ENCODE assay signal across 8 cellular contexts in genomic region chr13:29936051-29936813, GRCh38.
DNase-seq lines count a peak whose midpoint lies in the region; ATAC-seq and TF ChIP-seq lines count a peak whose summit lies in the region.

No MANE protein-coding gene starts in this region.

- no peaks in the 10 kb centered on the region for H3K4me1 ChIP-seq in uterus

- peak in 2 of 3 experiments; percentile 48 to 57 for DNase-seq in NCI-H1417 (lab: John Stamatoyannopoulos, UW)
- DNase-seq in NCI-H1417 treated with DMSO at 0.1 percent for 48 hours (lab: John Stamatoyannopoulos, UW), result no peak
- peak; percentile 70 for DNase-seq in activated effector memory CD4-positive, alpha-beta T cell treated with anti-CD3 and anti-CD28 coated beads, Interleukin-2, amount 50 U/mL, for 16 hours
- DNase-seq in progenitor cell of endocrine pancreas (ENCODE audit: low spot score, unreplicated experiment), result peak; percentile 10
- no peak for DNase-seq in ACHN
- DNase-seq in MG63, result no peak
- DNase-seq in uterus, result no peak

- no peak overlapping the region for H3K4me3 ChIP-seq in MG63
- no peak overlapping the region for H3K4me3 ChIP-seq in uterus

- ATAC-seq in HG03025 (IDR thresholded peaks at IDR 0.05; ENCODE audit: low FRiP score, unreplicated experiment), result peak; percentile 23

- H3K27ac ChIP-seq in uterus, result no peak overlapping the region

- TF ChIP-seq CTCF in progenitor cell of endocrine pancreas (IDR thresholded peaks at IDR 0.05; ENCODE audit: unreplicated experiment) (no peak), uterus (IDR thresholded peaks at IDR 0.05) (no peak)

- no peaks in the 10 kb centered on the region for H3K36me3 ChIP-seq in MG63
- H3K36me3 ChIP-seq in uterus, result no peaks in the 10 kb centered on the region

- H3K9me3 Mint-ChIP-seq in progenitor cell of endocrine pancreas (ENCODE audit: low read depth), result no peaks in the 10 kb centered on the region

- intact Hi-C loops in uterus (cut with DNase I; ENCODE audit: low total_unique reads), result no loop called here

- peaks cover 3% of the 10 kb centered on the region for H3K27me3 Mint-ChIP-seq in progenitor cell of endocrine pancreas

- peak overlapping the region; percentile 37 for H3K4me3 Mint-ChIP-seq in progenitor cell of endocrine pancreas (ENCODE audit: low read depth)

- H3K4me1 Mint-ChIP-seq in progenitor cell of endocrine pancreas (ENCODE audit: low read depth), result peaks cover 14% of the 10 kb centered on the region

- H3K9me3 ChIP-seq in MG63, result no peaks in the 10 kb centered on the region
- H3K9me3 ChIP-seq in uterus, result no peaks in the 10 kb centered on the region

- H3K27me3 ChIP-seq in MG63, result no peaks in the 10 kb centered on the region
- H3K27me3 ChIP-seq in uterus, result no peaks in the 10 kb centered on the region

- in situ Hi-C loops in ACHN (cut with HindIII; ENCODE audit: low pct_ligation_motif_present, low pct_unique_long_range_greater_than_20kb, low sequenced_read_pairs), result no loop called here

- TF ChIP-seq POLR2A in uterus (IDR thresholded peaks at IDR 0.05), result no peak

- H3K36me3 Mint-ChIP-seq in progenitor cell of endocrine pancreas (ENCODE audit: insufficient read depth), result no peaks in the 10 kb centered on the region

- peak overlapping the region; percentile 9 for H3K27ac Mint-ChIP-seq in progenitor cell of endocrine pancreas

Comparison
In these comparisons a context has a peak if more than half of its experiments do, and no peak if none do; other contexts are left out.
1. DNase-seq: peak in NCI-H1417 (2 of 3), activated effector memory CD4-positive, alpha-beta T cell treated with anti-CD3 and anti-CD28 coated beads, Interleukin-2, amount 50 U/mL, for 16 hours (single experiment) and progenitor cell of endocrine pancreas (single experiment); none in NCI-H1417 treated with DMSO at 0.1 percent for 48 hours (single experiment), ACHN (single experiment), MG63 (single experiment) and uterus (0 of 2).